17 cellular contexts compared by ENCODE assay signal in the genomic region with DNA sequence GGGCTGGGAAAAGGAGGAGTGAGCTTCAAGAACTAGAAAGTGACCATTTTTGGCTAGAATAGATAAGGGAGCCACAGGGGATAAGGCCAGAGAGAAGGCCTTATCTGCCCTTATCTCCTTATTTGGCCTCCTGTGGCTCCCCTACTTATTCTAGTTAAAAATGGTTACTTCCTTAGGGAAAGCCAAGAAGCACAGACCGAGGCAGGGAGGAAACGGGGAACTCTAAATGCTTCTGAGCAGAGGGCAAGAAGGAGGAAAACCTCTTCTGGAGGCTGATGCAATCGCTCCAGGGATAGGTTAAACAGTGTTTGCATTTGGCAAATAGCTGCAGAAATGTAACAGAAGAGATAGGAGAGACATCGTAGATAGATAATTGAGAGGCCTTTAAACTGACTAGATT. TPM values are rescaled to one million over a fixed set of nuclear protein-coding genes. Genes with fewer than 3 reads are reported as not detected.
DNase-seq lines count a peak whose midpoint lies in the region; ATAC-seq and TF ChIP-seq lines count a peak whose summit lies in the region.
"Had no signal": no experiment of that assay in that cellular context is flagged by ENCODE, and none has a peak within 500 bp of the region (broad histone marks: within the 10 kb centered on the region; RNA-seq: fewer than 3 reads in every experiment).

No MANE protein-coding gene starts in this region.

- no peak for TF ChIP-seq POLR2A in upper lobe of left lung (IDR thresholded peaks at IDR 0.05)

- H3K4me1 ChIP-seq in right atrium auricular region (peaks cover 0 to 63% of the 10 kb centered on the region in 2 donors), left lung (peaks cover 20 to 28% of the 10 kb centered on the region in 2 donors), upper lobe of left lung (peaks cover 10 to 35% (median 19%) of the 10 kb centered on the region in 4 donors)
- H3K4me1 ChIP-seq: pancreas, Peyer's patch had no signal

- peak; percentile 29 for ATAC-seq in Right ventricle myocardium inferior
- peak; percentile 75 for ATAC-seq in left lung
- no peak for ATAC-seq in upper lobe of left lung (ENCODE audit: low FRiP score in 2 of 2)
- ATAC-seq: stimulated activated naive B cell treated with anti-CD40 and anti-IgM and Interleukin-4, amounts not matched to agents 10 μg/mL and 1 μg/mL and 100 μg/mL, for 72 hours had no signal

- intact Hi-C loops in Right ventricle myocardium inferior (cut with DNase I): loop anchor here (5.0 kb wide), 1 partner anchor 44 kb away; no protein-coding TSS in a partner anchor
- intact Hi-C loops in left lung (cut with DNase I): no loop called here

- 35 to 36% methylated on average over 4 of the region's 4 CpGs for WGBS in upper lobe of left lung, 2 donors

- H3K36me3 ChIP-seq in right atrium auricular region (peaks cover 6% of the 10 kb centered on the region), left lung (no peaks in the 10 kb centered on the region), upper lobe of left lung (no peaks in the 10 kb centered on the region)
- H3K36me3 ChIP-seq: pancreas, Peyer's patch had no signal

- H3K27ac ChIP-seq in right atrium auricular region: peak overlapping the region in 1 of 2 donors; percentile 33
- peak overlapping the region in 1 of 2 donors; percentile 10 for H3K27ac ChIP-seq in left lung
- peak overlapping the region in 3 of 4 donors; percentile 35 to 45 (median 36) for H3K27ac ChIP-seq in upper lobe of left lung
- H3K27ac ChIP-seq: pancreas, Peyer's patch had no signal

- DNase-seq in Right ventricle myocardium inferior (ENCODE audit: missing footprints): no peak
- no peak for DNase-seq in right atrium auricular region (ENCODE audit: low spot score)
- peak; percentile 75 for DNase-seq in choroid plexus epithelial cell (ENCODE audit: low read depth)
- no peak for DNase-seq in left lung
- DNase-seq in upper lobe of left lung: peak in 1 of 2 donors; percentile 55
- DNase-seq in NCI-H446 treated with DMSO at 0.1 percent for 48 hours (lab: John Stamatoyannopoulos, UW): no peak
- no peak for DNase-seq in kidney tubule cell (ENCODE audit: low spot score)
- no peak for DNase-seq in AML-193 (lab: John Stamatoyannopoulos, UW)
- DNase-seq: activated effector memory CD4-positive, alpha-beta T cell treated with Interleukin-2 at 50 U/mL for 16 hours; CD4-positive, alpha-beta memory T cell; EL; Karpas-422; NCI-H748 treated with DMSO at 0.1 percent for 48 hours; pancreas; Peyer's patch; stimulated activated naive B cell treated with anti-CD40 and anti-IgM and Interleukin-4, amounts not matched to agents 10 μg/mL and 1 μg/mL and 100 μg/mL, for 72 hours; SW 1271 had no signal

- H3K4me3 ChIP-seq in right atrium auricular region: no peak overlapping the region
- H3K4me3 ChIP-seq in choroid plexus epithelial cell (ENCODE audit: low read depth, low read length): no peak overlapping the region
- H3K4me3 ChIP-seq in left lung: no peak overlapping the region
- H3K4me3 ChIP-seq in upper lobe of left lung: no peak overlapping the region
- H3K4me3 ChIP-seq: pancreas, Peyer's patch had no signal

- H3K9me3 ChIP-seq in right atrium auricular region: no peaks in the 10 kb centered on the region
- H3K9me3 ChIP-seq in left lung: no peaks in the 10 kb centered on the region
- no peaks in the 10 kb centered on the region for H3K9me3 ChIP-seq in upper lobe of left lung
- H3K9me3 ChIP-seq: pancreas, Peyer's patch had no signal

- TF ChIP-seq CTCF in right atrium auricular region (IDR thresholded peaks at IDR 0.05) (no peak), choroid plexus epithelial cell (conservative IDR thresholded peaks at IDR 0.05; ENCODE audit: low read depth, low read length) (no peak), left lung (IDR thresholded peaks at IDR 0.05) (no peak), upper lobe of left lung (IDR thresholded peaks at IDR 0.05) (no peak)

- no peak for TF ChIP-seq EP300 in upper lobe of left lung (IDR thresholded peaks at IDR 0.05)

- H3K27me3 ChIP-seq in right atrium auricular region: no peaks in the 10 kb centered on the region
- no peaks in the 10 kb centered on the region for H3K27me3 ChIP-seq in left lung
- H3K27me3 ChIP-seq in upper lobe of left lung: no peaks in the 10 kb centered on the region
- H3K27me3 ChIP-seq: pancreas, Peyer's patch had no signal

RNA-seq across cellular contexts. Expression of gene NRP1, which starts 18.6 kb away (rescaled TPM):
- 175 TPM for total RNA-seq in Right ventricle myocardium inferior
- total RNA-seq in right atrium auricular region: 10 to 100 TPM; 54.6 to 83.1 TPM
- total RNA-seq in left lung: 100 to 1,000 TPM in 1 of 2 donors, 10 to 100 TPM in 1; 79.8 to 140 TPM
- total RNA-seq in upper lobe of left lung: 100 to 1,000 TPM in 1 of 6 donors, 10 to 100 TPM in 5; 48.5 to 136 (median 64.1) TPM

Comparison
In these comparisons a context has a peak if more than half of its experiments do, and no peak if none do; other contexts are left out.
1. ATAC-seq: peak in Right ventricle myocardium inferior (single experiment) and left lung (single experiment); none in upper lobe of left lung (0 of 2).